Comparison of ENCODE assay signal across 1 cellular context in the genomic region with DNA sequence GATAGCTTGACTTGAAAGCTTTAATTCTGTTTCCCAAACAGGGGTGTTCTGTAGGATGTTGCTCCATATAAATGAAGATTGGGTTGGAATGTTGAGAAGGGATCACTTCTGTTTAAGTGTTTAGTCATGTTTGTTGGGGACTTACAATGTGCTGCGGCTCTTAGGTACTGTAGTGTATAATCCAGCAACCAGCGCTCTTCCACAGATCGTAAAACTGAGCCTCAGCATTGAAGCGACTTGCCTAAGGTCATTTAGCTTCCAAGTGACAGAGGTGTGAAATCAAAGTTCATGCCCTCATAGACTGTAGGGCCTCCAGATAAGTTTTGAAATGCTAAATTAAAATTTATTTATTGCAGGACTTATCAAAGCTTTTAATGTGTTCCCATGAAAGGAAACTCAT.
TF ChIP-seq lines count a peak whose summit lies in the region.

No MANE protein-coding gene starts in this region.

TF ChIP-seq in K562, 482 proteins besides CTCF, POLR2A, EP300 and RAD21 (continued from another document):
- TF ChIP-seq NELFE (IDR thresholded peaks at IDR 0.05; ENCODE audit: insufficient read depth, insufficient read length) (no peak), NONO (IDR thresholded peaks at IDR 0.05; ENCODE audit: low read depth in 2 of 2, low read length in 1 of 2) (no peak), ZNF431 (CRISPR knock-in tag; IDR thresholded peaks at IDR 0.05) (no peak)
- TF ChIP-seq, protein P1, sequence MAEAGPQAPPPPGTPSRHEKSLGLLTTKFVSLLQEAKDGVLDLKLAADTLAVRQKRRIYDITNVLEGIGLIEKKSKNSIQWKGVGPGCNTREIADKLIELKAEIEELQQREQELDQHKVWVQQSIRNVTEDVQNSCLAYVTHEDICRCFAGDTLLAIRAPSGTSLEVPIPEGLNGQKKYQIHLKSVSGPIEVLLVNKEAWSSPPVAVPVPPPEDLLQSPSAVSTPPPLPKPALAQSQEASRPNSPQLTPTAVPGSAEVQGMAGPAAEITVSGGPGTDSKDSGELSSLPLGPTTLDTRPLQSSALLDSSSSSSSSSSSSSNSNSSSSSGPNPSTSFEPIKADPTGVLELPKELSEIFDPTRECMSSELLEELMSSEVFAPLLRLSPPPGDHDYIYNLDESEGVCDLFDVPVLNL (CRISPR knock-in tag; IDR thresholded peaks at IDR 0.05; ENCODE audit: low read depth) = no peak
